8 cellular contexts compared by ENCODE assay signal in the genomic region with DNA sequence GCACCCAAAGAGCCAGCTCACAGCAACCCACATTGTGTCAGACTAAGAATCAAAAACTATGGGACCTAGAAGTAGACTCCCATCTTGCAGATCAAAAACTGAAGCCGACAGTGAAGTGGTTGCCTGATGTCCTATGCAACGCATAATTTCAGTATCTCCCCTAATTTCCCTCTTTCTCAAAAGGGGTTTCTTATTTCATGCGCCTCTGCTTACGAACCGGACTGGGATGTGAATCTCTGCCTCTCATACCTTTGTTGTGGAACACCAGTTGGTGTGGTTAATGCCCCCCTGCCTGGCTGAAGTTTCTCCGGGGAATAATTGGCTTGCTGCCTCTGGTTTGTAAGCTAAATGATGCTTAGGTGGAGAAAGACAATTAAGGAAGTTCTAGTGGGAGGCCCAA. TPM values are rescaled to one million over a fixed set of nuclear protein-coding genes. Genes with fewer than 3 reads are reported as not detected.
DNase-seq lines count a peak whose midpoint lies in the region; ATAC-seq and TF ChIP-seq lines count a peak whose summit lies in the region.

No MANE protein-coding gene starts in this region.

- ATAC-seq in HG02678 (IDR thresholded peaks at IDR 0.05; ENCODE audit: unreplicated experiment), result no peak
- no peak for ATAC-seq in HG02970 (IDR thresholded peaks at IDR 0.05; ENCODE audit: low FRiP score, unreplicated experiment)
- ATAC-seq in HG03280 (IDR thresholded peaks at IDR 0.05; ENCODE audit: unreplicated experiment), result no peak

- no peak for DNase-seq in Calu3
- DNase-seq in NCI-H2171 (lab: John Stamatoyannopoulos, UW), result peak; percentile 22
- no peak for DNase-seq in trophoblast cell
- no peak for DNase-seq in NCI-H524 treated with DMSO at 0.1 percent for 48 hours (lab: John Stamatoyannopoulos, UW)

- no peak overlapping the region for H3K27ac ChIP-seq in trophoblast cell (ENCODE audit: low read depth, low read length)

- H3K23ac ChIP-seq in trophoblast cell (ENCODE audit: low read length), result no peak overlapping the region

- H3K9ac ChIP-seq in endocrine pancreas (ENCODE audit: control insufficient read depth, insufficient read depth, low read length), result peak overlapping the region; percentile 50
- H3K9ac ChIP-seq in trophoblast cell (ENCODE audit: low read length), result no peak overlapping the region

- no CpG with 5 or more reads among the region's 6 CpGs for WGBS in trophoblast cell (ENCODE audit: extremely low coverage, insufficient coverage, insufficient read length)

- no peaks in the 10 kb centered on the region for H3K4me1 Mint-ChIP-seq in Calu3 (ENCODE audit: low read depth, unreplicated experiment)

- H3K79me2 ChIP-seq in trophoblast cell (ENCODE audit: control insufficient read depth, insufficient read depth, low read length, poor library complexity), result no peaks in the 10 kb centered on the region

- CTCF ChIA-PET in Calu3 (lab: Charles Lee), result interaction anchor here (1.7 kb wide), 1 partner anchor 13 kb away, joined by 5 read pairs; no protein-coding TSS in a partner anchor

- peaks cover 9% of the 10 kb centered on the region for H3K36me3 Mint-ChIP-seq in Calu3 (ENCODE audit: insufficient read depth, unreplicated experiment)

- H2BK5ac ChIP-seq in trophoblast cell (ENCODE audit: low read depth, low read length, poor library complexity), result no peak overlapping the region

- no peak overlapping the region for H3K4ac ChIP-seq in trophoblast cell (ENCODE audit: low read depth, low read length)

- H3K4me1 ChIP-seq in endocrine pancreas (ENCODE audit: control insufficient read depth, insufficient read depth, low read length) (no peaks in the 10 kb centered on the region), trophoblast cell (ENCODE audit: control insufficient read depth in 1 of 2, insufficient read depth in 2 of 2, low read length in 2 of 2) (peaks cover 9 to 12% of the 10 kb centered on the region in 2 experiments)

- no peaks in the 10 kb centered on the region for H3K36me3 ChIP-seq in endocrine pancreas (ENCODE audit: control insufficient read depth, insufficient read depth, low read length)
- H3K36me3 ChIP-seq in trophoblast cell (ENCODE audit: control insufficient read depth in 1 of 2, insufficient read depth in 2 of 2, low read length in 2 of 2), result no peaks in the 10 kb centered on the region

- no peak overlapping the region for H4K8ac ChIP-seq in trophoblast cell (ENCODE audit: low read depth, low read length)

- no peak overlapping the region for H3K18ac ChIP-seq in trophoblast cell (ENCODE audit: low read length)

- H3K27me3 ChIP-seq in endocrine pancreas (ENCODE audit: control insufficient read depth, insufficient read depth, low read length) (no peaks in the 10 kb centered on the region), trophoblast cell (ENCODE audit: insufficient read depth, low read length) (no peaks in the 10 kb centered on the region)

- no peak overlapping the region for H2AFZ ChIP-seq in trophoblast cell (ENCODE audit: insufficient read depth, low read length, poor library complexity)

- H3K9me3 ChIP-seq in endocrine pancreas (ENCODE audit: control insufficient read depth, low read length) (no peaks in the 10 kb centered on the region), trophoblast cell (ENCODE audit: insufficient read depth, low read depth, low read length) (peaks cover 2% of the 10 kb centered on the region)

- H3K14ac ChIP-seq in trophoblast cell (ENCODE audit: low read length), result no peak overlapping the region

- no peak overlapping the region for H2BK12ac ChIP-seq in trophoblast cell (ENCODE audit: low read length)

- intact Hi-C loops in Calu3 (cut with micrococcal nuclease; ENCODE audit: unreplicated experiment), result no loop called here

- H2AK5ac ChIP-seq in trophoblast cell (ENCODE audit: low read length), result no peak overlapping the region

- H3K4me3 Mint-ChIP-seq in Calu3 (ENCODE audit: low read depth, unreplicated experiment), result peak overlapping the region; percentile 77

- no peaks in the 10 kb centered on the region for H3K9me3 Mint-ChIP-seq in Calu3 (ENCODE audit: low read depth, unreplicated experiment)

- BruUV-seq in Calu3 (replicated peaks; lab: Mats Ljungman, UMichigan), result no TSS peak

- H4K91ac ChIP-seq in trophoblast cell (ENCODE audit: low read depth, low read length), result no peak overlapping the region

- H3K27me3 Mint-ChIP-seq in Calu3 (ENCODE audit: unreplicated experiment), result peaks cover 42% of the 10 kb centered on the region

- H3K79me1 ChIP-seq in trophoblast cell (ENCODE audit: low read length), result peaks cover 4% of the 10 kb centered on the region

- H4K12ac ChIP-seq in trophoblast cell (ENCODE audit: low read depth, low read length), result no peak overlapping the region

- H2BK120ac ChIP-seq in trophoblast cell (ENCODE audit: insufficient read depth, low read length, poor library complexity), result peak overlapping the region; percentile 23

- H3K27ac Mint-ChIP-seq in Calu3 (ENCODE audit: unreplicated experiment), result no peak overlapping the region

- H3K4me3 ChIP-seq in endocrine pancreas (ENCODE audit: control insufficient read depth, insufficient read depth, low read length) (peak overlapping the region; percentile 22), trophoblast cell (ENCODE audit: low read depth, low read length) (no peak overlapping the region)

- peak overlapping the region; percentile 70 for H3K4me2 ChIP-seq in trophoblast cell (ENCODE audit: low read length)

- TF ChIP-seq CTCF in Calu3 (IDR thresholded peaks at IDR 0.05; ENCODE audit: unreplicated experiment), result no peak

RNA-seq across cellular contexts. Expression of a gene that starts 0.5 kb away (rescaled TPM):
- 12.4 and 15.3 TPM in 2 replicates for total RNA-seq in Calu3 (2022)
- polyA plus RNA-seq in trophoblast cell (2013), result 4.7 and 5.0 TPM in 2 replicates
